14 cellular contexts compared by ENCODE assay signal in the genomic region with DNA sequence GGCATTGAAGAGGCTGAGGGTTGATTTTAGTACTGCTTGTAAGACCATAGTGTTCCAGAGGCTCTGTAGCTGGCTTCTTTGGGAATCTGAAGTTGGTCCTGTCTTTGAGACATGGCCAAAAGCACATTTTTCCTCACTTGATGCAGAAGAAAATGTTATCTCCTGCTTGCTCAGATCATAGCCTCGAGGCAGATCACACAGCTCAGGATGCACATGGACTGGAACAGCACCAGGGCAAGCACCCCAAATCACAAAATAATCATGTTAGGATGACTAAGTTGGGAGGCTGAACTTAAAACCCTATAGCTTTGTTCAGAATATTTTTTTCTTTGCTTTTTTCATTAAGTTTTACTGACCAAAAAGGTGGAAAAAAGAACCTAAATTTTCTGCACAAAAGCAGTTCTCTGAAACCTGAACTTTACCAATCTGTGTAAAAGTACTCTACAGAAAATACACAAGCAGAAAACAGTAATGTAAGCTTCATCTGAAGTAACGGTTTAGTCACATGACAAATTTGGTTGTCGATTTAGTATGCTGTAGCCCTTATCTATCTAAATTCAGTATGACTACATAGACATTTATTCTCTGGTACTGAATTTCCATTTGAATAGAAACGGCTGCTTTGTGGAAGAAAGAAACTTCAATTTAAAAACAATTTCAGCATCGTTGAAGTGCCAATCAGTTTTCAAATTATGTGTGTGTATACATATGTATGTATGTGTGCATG. TPM values are rescaled to one million over a fixed set of nuclear protein-coding genes. Genes with fewer than 3 reads are reported as not detected.
DNase-seq lines count a peak whose midpoint lies in the region; ATAC-seq and TF ChIP-seq lines count a peak whose summit lies in the region.
"Had no signal": no experiment of that assay in that cellular context is flagged by ENCODE, and none has a peak within 500 bp of the region (broad histone marks: within the 10 kb centered on the region; RNA-seq: fewer than 3 reads in every experiment).

No MANE protein-coding gene starts in this region.

- H3K9me2 ChIP-seq in PC-9 (ENCODE audit: insufficient read depth) = no peaks in the 10 kb centered on the region

- no peak overlapping the region; the same call in 1 of the 2 replicates for H3K4me3 ChIP-seq in PC-9

- POLR2A ChIA-PET in PC-9 (lab: Charles Lee; ENCODE audit: unreplicated experiment) = no interaction called here

- H3K9me3 Mint-ChIP-seq in activated naive CD4-positive, alpha-beta T cell treated with anti-CD3 and anti-CD28 coated beads, Interleukin-2, amount 10 ng/mL, durations not matched to agents 7 days and 5 days = peaks cover 3% of the 10 kb centered on the region
- no peaks in the 10 kb centered on the region for H3K9me3 Mint-ChIP-seq in stimulated activated naive CD8-positive, alpha-beta T cell treated with anti-CD3 and anti-CD28 coated beads, Interleukin-15, amount 100 ng/mL, for 72 hours

- H3K36me3 ChIP-seq in PC-9 (ENCODE audit: low read depth) = 0 out of 2 replicates have a peak, but pooled peaks cover 10% of the 10 kb centered on the region

- H3K27me3 Mint-ChIP-seq in activated naive CD4-positive, alpha-beta T cell treated with anti-CD3 and anti-CD28 coated beads, Interleukin-2, amount 10 ng/mL, durations not matched to agents 7 days and 5 days = peaks cover 3% of the 10 kb centered on the region
- H3K27me3 Mint-ChIP-seq in stimulated activated naive CD8-positive, alpha-beta T cell treated with anti-CD3 and anti-CD28 coated beads, Interleukin-15, amount 100 ng/mL, for 72 hours = no peaks in the 10 kb centered on the region
- H3K27me3 Mint-ChIP-seq: B cell had no signal

- peak overlapping the region; percentile 28 for H3K4me3 Mint-ChIP-seq in activated naive CD4-positive, alpha-beta T cell treated with anti-CD3 and anti-CD28 coated beads, Interleukin-2, amount 10 ng/mL, durations not matched to agents 7 days and 5 days
- H3K4me3 Mint-ChIP-seq in stimulated activated naive CD8-positive, alpha-beta T cell treated with anti-CD3 and anti-CD28 coated beads, Interleukin-15, amount 100 ng/mL, for 72 hours = peak overlapping the region; percentile 46 to 94

- H3K4me2 ChIP-seq in PC-9 = peak overlapping the region; percentile 5; the same call in 1 of the 2 replicates

- H2AFZ ChIP-seq in PC-9 = no peak overlapping the region

- no peaks in the 10 kb centered on the region; the same call in none of the 2 replicates for H3F3A ChIP-seq in PC-9 (ENCODE audit: insufficient read depth, low read depth)

- peaks cover 63% of the 10 kb centered on the region for H3K4me1 Mint-ChIP-seq in activated naive CD4-positive, alpha-beta T cell treated with anti-CD3 and anti-CD28 coated beads, Interleukin-2, amount 10 ng/mL, durations not matched to agents 7 days and 5 days
- H3K4me1 Mint-ChIP-seq in stimulated activated naive CD8-positive, alpha-beta T cell treated with anti-CD3 and anti-CD28 coated beads, Interleukin-15, amount 100 ng/mL, for 72 hours = peaks cover 70% of the 10 kb centered on the region

- peaks cover 52% of the 10 kb centered on the region for H3K79me2 ChIP-seq in PC-9 (ENCODE audit: low read depth)

- TF ChIP-seq CTCF in PC-9 (conservative IDR thresholded peaks at IDR 0.05) = no peak

- DNase-seq in activated naive CD4-positive, alpha-beta T cell treated with anti-CD3 and anti-CD28 coated beads, Interleukin-2, amount 10 ng/mL, durations not matched to agents 7 days and 5 days = no peak
- no peak for DNase-seq in activated naive CD4-positive, alpha-beta T cell treated with anti-CD3 and anti-CD28 coated beads, Interleukin-2, amount 50 U/mL, for 16 hours
- DNase-seq in PC-9 = no peak
- DNase-seq in fibroblast of peridontal ligament (ENCODE audit: extremely low read depth) = peak; percentile 8
- DNase-seq in stimulated activated naive CD8-positive, alpha-beta T cell treated with anti-CD3 and anti-CD28 coated beads, Interleukin-15, amount 100 ng/mL, for 72 hours = no peak
- no peak for DNase-seq in NCI-H2227 (lab: John Stamatoyannopoulos, UW; ENCODE audit: unreplicated experiment)
- DNase-seq: activated CD4-positive, alpha-beta T cell treated with anti-CD3 and anti-CD28 coated beads for 1 hour; lower lobe of right lung; NCI-H187; small intestine had no signal

- no peak overlapping the region for H3K27ac Mint-ChIP-seq in activated naive CD4-positive, alpha-beta T cell treated with anti-CD3 and anti-CD28 coated beads, Interleukin-2, amount 10 ng/mL, durations not matched to agents 7 days and 5 days
- no peak overlapping the region for H3K27ac Mint-ChIP-seq in stimulated activated naive CD8-positive, alpha-beta T cell treated with anti-CD3 and anti-CD28 coated beads, Interleukin-15, amount 100 ng/mL, for 72 hours
- H3K27ac Mint-ChIP-seq: B cell had no signal

- no peak for ATAC-seq in stimulated activated naive CD8-positive, alpha-beta T cell treated with anti-CD3 and anti-CD28 coated beads, Interleukin-15, amount 100 ng/mL, for 72 hours
- ATAC-seq in HG02763 (IDR thresholded peaks at IDR 0.05; ENCODE audit: unreplicated experiment) (no peak), HG02642 (IDR thresholded peaks at IDR 0.05; ENCODE audit: poor library complexity, unreplicated experiment) (no peak)
- ATAC-seq: lower lobe of right lung had no signal

- peaks cover 20% of the 10 kb centered on the region; the same call in 1 of the 2 replicates for H3K4me1 ChIP-seq in PC-9 (replicated peaks; ENCODE audit: insufficient read depth)

- BruUV-seq in PC-9 (replicated peaks; lab: Mats Ljungman, UMichigan) = no TSS peak

- intact Hi-C loops in PC-9 (cut with micrococcal nuclease; ENCODE audit: unreplicated experiment) = loop anchor here (5.0 kb wide), 1 partner anchor 350 kb away; no protein-coding TSS in a partner anchor

- peaks cover 43% of the 10 kb centered on the region for H3K36me3 Mint-ChIP-seq in activated naive CD4-positive, alpha-beta T cell treated with anti-CD3 and anti-CD28 coated beads, Interleukin-2, amount 10 ng/mL, durations not matched to agents 7 days and 5 days

- no peaks in the 10 kb centered on the region for H3K27me3 ChIP-seq in PC-9 (ENCODE audit: insufficient read depth, low read depth)

- no peaks in the 10 kb centered on the region for H4K20me1 ChIP-seq in PC-9 (ENCODE audit: insufficient read depth)

- H3K27ac ChIP-seq in PC-9 = no peak overlapping the region
- H3K27ac ChIP-seq: lower lobe of right lung had no signal

- CTCF ChIA-PET in activated naive CD4-positive, alpha-beta T cell treated with anti-CD3 and anti-CD28 coated beads, Interleukin-2, amount 10 ng/mL, durations not matched to agents 7 days and 5 days (lab: Charles Lee) = interaction anchor here (1.6 kb wide), 1 partner anchor 64 kb away, joined by 8 read pairs; no protein-coding TSS in a partner anchor
- CTCF ChIA-PET in PC-9 (lab: Charles Lee) = no interaction called here

- H3K9me3 ChIP-seq in PC-9 (ENCODE audit: insufficient read depth, low read depth) = no peaks in the 10 kb centered on the region
- H3K9me3 ChIP-seq: lower lobe of right lung had no signal

RNA-seq across cellular contexts. Expression of gene KLHL9, which starts 3.4 kb away (rescaled TPM):
- 9.1 and 10.5 TPM in 2 replicates for total RNA-seq in PC-9 (2021)

RNA-seq across cellular contexts. Expression of gene IFNA6, which starts 18.8 kb away (rescaled TPM):
- total RNA-seq in PC-9 (2021) = not detected in 2 replicates
- total RNA-seq: B cell, bronchial epithelial cell, lower lobe of right lung had no signal

RNA-seq across cellular contexts. Expression of gene IFNA5, which starts 26.7 kb away (rescaled TPM):
- total RNA-seq in PC-9 (2021) = not detected in 2 replicates
- total RNA-seq: B cell, bronchial epithelial cell, lower lobe of right lung had no signal

RNA-seq across cellular contexts. Expression of gene IFNA13, which starts 36.0 kb away (rescaled TPM):
- total RNA-seq in PC-9 (2021) = not detected in 2 replicates
- total RNA-seq: B cell, bronchial epithelial cell had no signal

RNA-seq across cellular contexts. Expression of gene IFNA2, which starts 53.4 kb away (rescaled TPM):
- not detected in 2 replicates for total RNA-seq in PC-9 (2021)
- total RNA-seq: B cell, bronchial epithelial cell, lower lobe of right lung had no signal
